In genomic region chr1:9675393-9675792, GRCh38 we compare ENCODE assay signal across 13 cellular contexts. TPM values are rescaled to one million over a fixed set of nuclear protein-coding genes. Genes with fewer than 3 reads are reported as not detected.
DNase-seq lines count a peak whose midpoint lies in the region; ATAC-seq lines count a peak whose summit lies in the region.
"Had no signal": no experiment of that assay in that cellular context is flagged by ENCODE, and none has a peak within 500 bp of the region (broad histone marks: within the 10 kb centered on the region; RNA-seq: fewer than 3 reads in every experiment).

No MANE protein-coding gene starts in this region.

- no peaks in the 10 kb centered on the region for H3K9me3 ChIP-seq in T-helper 17 cell (ENCODE audit: control insufficient read depth, low read length, poor library complexity, severe bottlenecking)
- H3K9me3 ChIP-seq: BLaER1 treated with 17β-estradiol and CSF1 and Interleukin-3, amounts not matched to agents 10 nM and 100 nM; Caco-2; HAP-1 had no signal

- H3K4me3 Mint-ChIP-seq in activated naive CD8-positive, alpha-beta T cell = no peak overlapping the region
- H3K4me3 Mint-ChIP-seq in activated naive CD8-positive, alpha-beta T cell treated with anti-CD3 and anti-CD28 coated beads for 36 hours = no peak overlapping the region
- H3K4me3 Mint-ChIP-seq in T-helper 17 cell = no peak overlapping the region
- peak overlapping the region; percentile 2 for H3K4me3 Mint-ChIP-seq in central memory CD8-positive, alpha-beta T cell
- H3K4me3 Mint-ChIP-seq: B cell, IgD-negative memory B cell had no signal

- no peaks in the 10 kb centered on the region for H3K9me3 Mint-ChIP-seq in activated naive CD8-positive, alpha-beta T cell (ENCODE audit: low read depth)
- peaks cover 2% of the 10 kb centered on the region for H3K9me3 Mint-ChIP-seq in activated naive CD8-positive, alpha-beta T cell treated with anti-CD3 and anti-CD28 coated beads for 36 hours
- H3K9me3 Mint-ChIP-seq in central memory CD8-positive, alpha-beta T cell = no peaks in the 10 kb centered on the region
- H3K9me3 Mint-ChIP-seq: IgD-negative memory B cell had no signal

- peak overlapping the region; percentile 86 for H3K27ac Mint-ChIP-seq in activated naive CD8-positive, alpha-beta T cell
- no peak overlapping the region for H3K27ac Mint-ChIP-seq in activated naive CD8-positive, alpha-beta T cell treated with anti-CD3 and anti-CD28 coated beads for 36 hours
- H3K27ac Mint-ChIP-seq in T-helper 17 cell = peak overlapping the region; percentile 81
- H3K27ac Mint-ChIP-seq in central memory CD8-positive, alpha-beta T cell (ENCODE audit: low read depth) = no peak overlapping the region

- H3K4me1 Mint-ChIP-seq in activated naive CD8-positive, alpha-beta T cell (ENCODE audit: low read depth) = peaks cover 71% of the 10 kb centered on the region
- H3K4me1 Mint-ChIP-seq in activated naive CD8-positive, alpha-beta T cell treated with anti-CD3 and anti-CD28 coated beads for 36 hours = peaks cover 64% of the 10 kb centered on the region
- peaks cover 46% of the 10 kb centered on the region for H3K4me1 Mint-ChIP-seq in T-helper 17 cell
- peaks cover 67% of the 10 kb centered on the region for H3K4me1 Mint-ChIP-seq in central memory CD8-positive, alpha-beta T cell

- ATAC-seq in T-helper 17 cell (no peak), left lobe of liver (no peak), GM19035 (IDR thresholded peaks at IDR 0.05; ENCODE audit: unreplicated experiment) (no peak), GM18511 (IDR thresholded peaks at IDR 0.05; ENCODE audit: unreplicated experiment) (no peak)
- no peak for ATAC-seq in central memory CD8-positive, alpha-beta T cell (replicated peaks; ENCODE audit: extremely low read depth, poor library complexity, severe bottlenecking)
- ATAC-seq: HepG2 had no signal

- no peak for DNase-seq in activated naive CD8-positive, alpha-beta T cell treated with anti-CD3 and anti-CD28 coated beads for 36 hours
- DNase-seq in T-helper 17 cell = no peak
- no peak for DNase-seq in central memory CD8-positive, alpha-beta T cell (ENCODE audit: low spot score in 2 of 2)
- no peak for DNase-seq in left lobe of liver (ENCODE audit: low spot score)
- DNase-seq: Caco-2 had no signal

- no peaks in the 10 kb centered on the region for H3K27me3 Mint-ChIP-seq in activated naive CD8-positive, alpha-beta T cell
- no peaks in the 10 kb centered on the region for H3K27me3 Mint-ChIP-seq in activated naive CD8-positive, alpha-beta T cell treated with anti-CD3 and anti-CD28 coated beads for 36 hours
- no peaks in the 10 kb centered on the region for H3K27me3 Mint-ChIP-seq in T-helper 17 cell
- H3K27me3 Mint-ChIP-seq in central memory CD8-positive, alpha-beta T cell = no peaks in the 10 kb centered on the region
- H3K27me3 Mint-ChIP-seq: B cell, IgD-negative memory B cell had no signal

- peaks cover 17% of the 10 kb centered on the region for H3K36me3 Mint-ChIP-seq in activated naive CD8-positive, alpha-beta T cell
- peaks cover 61% of the 10 kb centered on the region for H3K36me3 Mint-ChIP-seq in activated naive CD8-positive, alpha-beta T cell treated with anti-CD3 and anti-CD28 coated beads for 36 hours
- H3K36me3 Mint-ChIP-seq in T-helper 17 cell (ENCODE audit: low read depth) = peaks cover 4% of the 10 kb centered on the region
- peaks cover 52% of the 10 kb centered on the region for H3K36me3 Mint-ChIP-seq in central memory CD8-positive, alpha-beta T cell (ENCODE audit: insufficient read depth)

RNA-seq across cellular contexts. Expression of gene PIK3CD, which starts 23.9 kb away (rescaled TPM):
- total RNA-seq in activated naive CD8-positive, alpha-beta T cell treated with anti-CD3 and anti-CD28 coated beads for 36 hours = 100 to 1,000 TPM; 131 to 134 TPM
- 100 to 1,000 TPM; 177 to 204 TPM for total RNA-seq in T-helper 17 cell
- 2.6 TPM for total RNA-seq in left lobe of liver

Comparison
In these comparisons a context has a peak if more than half of its experiments do, and no peak if none do; other contexts are left out.
1. H3K27ac Mint-ChIP-seq: peak in activated naive CD8-positive, alpha-beta T cell (single experiment) and T-helper 17 cell (single experiment); none in activated naive CD8-positive, alpha-beta T cell treated with anti-CD3 and anti-CD28 coated beads for 36 hours (single experiment) and central memory CD8-positive, alpha-beta T cell (single experiment).
2. RNA of gene PIK3CD, which starts 23.9 kb away (total RNA-seq): 177 to 204 TPM in T-helper 17 cell and 131 to 134 TPM in activated naive CD8-positive, alpha-beta T cell treated with anti-CD3 and anti-CD28 coated beads for 36 hours; 2.6 TPM in left lobe of liver (single experiment); every median in the first group is over 10 times any median in the second.